ENCODE assay signal across 3 cellular contexts in the genomic region with DNA sequence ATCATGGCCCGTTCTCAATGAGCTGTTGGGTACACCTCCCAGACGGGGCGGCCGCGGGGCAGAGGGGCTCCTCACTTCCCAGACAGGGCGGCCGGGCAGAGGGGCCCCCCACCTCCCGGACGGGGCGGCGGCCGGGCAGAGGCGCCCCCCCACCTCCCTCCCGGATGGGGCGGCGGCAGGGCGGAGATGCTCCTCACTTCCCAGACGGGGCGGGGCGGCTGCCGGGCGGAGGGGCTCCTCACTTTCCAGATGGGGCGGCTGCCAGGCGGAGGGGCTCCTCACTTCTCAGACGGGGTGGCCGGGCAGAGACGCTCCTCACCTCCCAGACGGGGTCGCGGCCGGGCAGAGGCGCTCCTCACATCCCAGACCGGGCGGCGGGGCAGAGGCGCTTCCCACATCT. TPM values are rescaled to one million over a fixed set of nuclear protein-coding genes. Genes with fewer than 3 reads are reported as not detected.
"Had no signal": no experiment of that assay in that cellular context is flagged by ENCODE, and none has a peak within 500 bp of the region (broad histone marks: within the 10 kb centered on the region; RNA-seq: fewer than 3 reads in every experiment).

No MANE protein-coding gene starts in this region.

RNA-seq across cellular contexts. Expression of gene JAM2, which starts 56.4 kb away (rescaled TPM):
- total RNA-seq: PC-3, PC-9, SJSA1 had no signal
